ENCODE assay signal across 8 cellular contexts in the genomic region with DNA sequence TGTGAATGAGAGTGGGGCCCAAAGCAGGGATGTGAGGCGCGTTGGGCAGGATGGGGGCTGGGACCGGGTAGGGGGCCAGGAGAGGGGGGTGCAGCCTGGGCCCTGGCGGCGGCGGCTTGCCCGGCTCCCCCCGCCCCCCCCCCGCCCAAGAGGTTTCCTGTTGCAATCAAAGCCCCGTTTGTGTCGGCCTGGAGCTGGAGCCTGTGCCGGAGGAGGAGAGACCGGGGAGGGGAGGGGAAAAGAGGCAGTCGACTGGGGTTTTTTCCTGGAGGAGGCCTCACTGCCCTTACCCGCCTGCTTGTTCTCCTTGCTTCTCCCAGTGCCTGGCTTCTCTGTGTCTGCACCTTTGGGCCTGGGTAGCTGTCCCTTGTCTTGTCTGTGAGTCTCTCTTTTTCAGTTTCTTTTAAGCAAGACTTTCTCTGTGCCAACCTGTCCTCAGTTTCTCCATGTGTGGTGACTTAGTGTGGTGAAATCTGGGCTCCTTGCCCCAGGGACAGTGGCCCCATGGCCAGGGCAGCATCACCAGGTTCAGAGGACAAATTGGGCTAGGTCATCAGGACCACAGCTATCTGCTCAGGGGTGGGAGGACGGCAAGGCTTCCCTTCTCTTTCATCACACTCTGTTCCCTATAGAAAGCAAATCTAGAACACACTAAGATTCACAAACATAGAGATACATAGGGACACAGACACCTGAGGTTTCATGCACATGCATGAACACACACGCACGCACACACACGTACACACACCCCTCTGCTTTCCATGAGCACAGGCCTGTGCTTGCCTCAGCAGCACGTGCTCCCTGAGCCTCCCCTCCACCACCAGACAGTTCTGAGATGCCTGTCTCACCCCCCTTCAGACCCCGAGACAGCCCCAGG. TPM values are rescaled to one million over a fixed set of nuclear protein-coding genes. Genes with fewer than 3 reads are reported as not detected.
DNase-seq lines count a peak whose midpoint lies in the region; ATAC-seq and TF ChIP-seq lines count a peak whose summit lies in the region.

No MANE protein-coding gene starts in this region.

- H3K9me3 ChIP-seq in esophagus (ENCODE audit: control insufficient read depth in 2 of 2, insufficient read depth in 1 of 2, low read depth in 1 of 2, low read length in 1 of 2) = no peaks in the 10 kb centered on the region
- no peaks in the 10 kb centered on the region for H3K9me3 ChIP-seq in parathyroid adenoma (ENCODE audit: control insufficient read depth, low read length)

- H3K27me3 ChIP-seq in esophagus (ENCODE audit: control insufficient read depth in 1 of 2, insufficient read depth in 2 of 2, low read length in 2 of 2) = no peaks in the 10 kb centered on the region
- no peaks in the 10 kb centered on the region for H3K27me3 ChIP-seq in parathyroid adenoma (ENCODE audit: control insufficient read depth, insufficient read depth, low read length)

- peak overlapping the region; percentile 6 to 20 for H3K4me3 ChIP-seq in esophagus (ENCODE audit: low read depth in 1 of 2, low read length in 2 of 2)
- H3K4me3 ChIP-seq in parathyroid adenoma (ENCODE audit: low read depth, low read length) = no peak overlapping the region

- peak overlapping the region; percentile 47 for H2AFZ ChIP-seq in parathyroid adenoma

- no peaks in the 10 kb centered on the region for H3K79me2 ChIP-seq in parathyroid adenoma

- TF ChIP-seq CTCF in parathyroid adenoma (IDR thresholded peaks at IDR 0.05) = no peak

- WGBS in esophagus, 2 donors = 18 to 33% methylated on average over 20 to 21 of the region's 21 CpGs

- DNase-seq in EH (ENCODE audit: low read depth) = peak; percentile 75
- DNase-seq in T-helper 9 cell = peak; percentile 45
- DNase-seq in NCI-H2081 (lab: John Stamatoyannopoulos, UW) = no peak
- no peak for DNase-seq in activated CD4-positive, alpha-beta T cell treated with anti-CD3 and anti-CD28 coated beads for 4 hours

- H3K4me1 ChIP-seq in esophagus (ENCODE audit: control insufficient read depth in 2 of 2, insufficient read depth in 2 of 2, low read length in 1 of 2) (peaks cover 8 to 35% of the 10 kb centered on the region in 2 donors), parathyroid adenoma (peaks cover 12% of the 10 kb centered on the region)

- H3K4me2 ChIP-seq in parathyroid adenoma (ENCODE audit: low read length) = no peak overlapping the region

- H3K36me3 ChIP-seq in esophagus (ENCODE audit: control insufficient read depth in 2 of 2, insufficient read depth in 2 of 2, low read length in 1 of 2) (peaks cover 0 to 9% of the 10 kb centered on the region in 2 donors), parathyroid adenoma (ENCODE audit: control insufficient read depth, insufficient read depth, low read length) (no peaks in the 10 kb centered on the region)

- peak overlapping the region; percentile 91 to 92 for H3K27ac ChIP-seq in esophagus (ENCODE audit: low read depth in 2 of 2, low read length in 1 of 2)
- no peak overlapping the region for H3K27ac ChIP-seq in parathyroid adenoma

- no peak overlapping the region for H3K9ac ChIP-seq in parathyroid adenoma

- ATAC-seq in GM19023 (IDR thresholded peaks at IDR 0.05; ENCODE audit: unreplicated experiment) (no peak), HG03439 (IDR thresholded peaks at IDR 0.05; ENCODE audit: unreplicated experiment) (no peak)

RNA-seq across cellular contexts. Expression of a gene that starts 8.4 kb away (rescaled TPM):
- polyA plus RNA-seq in esophagus = 100 to 1,000 TPM in 1 of 2 donors, 10 to 100 TPM in 1; 84.8 to 104 TPM

RNA-seq across cellular contexts. Expression of a gene that starts 16.6 kb away (rescaled TPM):
- 1 to 10 TPM; 7.5 to 8.0 TPM for polyA plus RNA-seq in esophagus

RNA-seq across cellular contexts. Expression of a gene that starts 42.9 kb away (rescaled TPM):
- polyA plus RNA-seq in esophagus = 10 to 100 TPM; 25.6 to 63.7 TPM

RNA-seq across cellular contexts. Expression of a gene that starts 43.1 kb away (rescaled TPM):
- polyA plus RNA-seq in esophagus = 1 to 10 TPM; 4.7 to 5.3 TPM

RNA-seq across cellular contexts. Expression of a gene that starts 44.5 kb away (rescaled TPM):
- 10 to 100 TPM; 43.8 to 66.1 TPM for polyA plus RNA-seq in esophagus

Comparison
In these comparisons a context has a peak if more than half of its experiments do, and no peak if none do; other contexts are left out.
1. DNase-seq: peak in EH (single experiment) and T-helper 9 cell (single experiment); none in NCI-H2081 (0 of 2) and activated CD4-positive, alpha-beta T cell treated with anti-CD3 and anti-CD28 coated beads for 4 hours (0 of 2).